8 cellular contexts compared by ENCODE assay signal in the genomic region with DNA sequence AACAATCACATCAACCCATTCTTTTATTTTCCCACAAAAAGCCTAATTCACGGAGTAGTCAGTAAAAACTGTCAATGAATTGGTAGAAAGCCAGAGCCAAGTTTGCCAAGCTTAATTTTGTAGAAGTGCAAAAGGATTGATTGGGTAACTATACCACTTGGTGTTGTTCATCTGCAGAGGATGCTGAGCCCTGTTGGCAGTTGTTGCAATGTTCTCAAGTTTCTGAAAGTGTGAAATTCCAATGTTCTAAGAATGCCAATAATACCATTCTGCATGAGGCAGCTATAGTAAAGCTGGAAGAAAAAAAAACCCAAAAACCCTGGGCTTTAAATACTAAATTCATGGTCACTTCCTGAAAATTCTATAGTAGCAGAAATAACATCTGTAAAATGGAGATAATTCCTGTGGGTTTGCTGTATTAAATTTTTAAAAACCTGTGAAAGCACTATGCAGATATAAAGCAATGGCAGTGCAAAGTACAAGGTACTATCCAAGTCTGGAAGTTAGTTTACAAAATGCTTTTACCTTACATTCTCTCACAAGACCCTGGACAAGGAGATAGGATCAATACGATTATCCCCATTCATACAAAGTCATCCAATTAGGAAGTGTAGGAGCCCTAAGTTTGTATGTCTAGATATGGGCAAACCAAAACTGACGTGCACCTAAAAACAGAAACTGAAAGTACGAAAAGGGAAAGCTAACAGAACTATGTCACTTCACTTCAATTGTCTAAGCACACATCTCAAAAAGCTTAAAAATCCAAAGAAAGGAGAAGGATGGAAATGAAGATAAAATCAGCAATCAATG. TPM values are rescaled to one million over a fixed set of nuclear protein-coding genes. Genes with fewer than 3 reads are reported as not detected.
DNase-seq lines count a peak whose midpoint lies in the region; ATAC-seq lines count a peak whose summit lies in the region.

No MANE protein-coding gene starts in this region.

- peaks cover 0 to 4% (median 0%) of the 10 kb centered on the region in 8 donors for H3K9me3 Mint-ChIP-seq in CD4-positive, alpha-beta memory T cell

- H3K4me1 ChIP-seq in CD4-positive, alpha-beta memory T cell (ENCODE audit: insufficient read depth, low read length) = peaks cover 5% of the 10 kb centered on the region
- H3K4me1 ChIP-seq in adipocyte (ENCODE audit: control insufficient read depth, insufficient read depth, low read length) (peaks cover 24% of the 10 kb centered on the region), muscle layer of colon (ENCODE audit: insufficient read depth, low read length) (no peaks in the 10 kb centered on the region)

- no peaks in the 10 kb centered on the region for H3K9me3 ChIP-seq in CD4-positive, alpha-beta memory T cell (ENCODE audit: control insufficient read depth in 1 of 2, low read length in 2 of 2)
- H3K9me3 ChIP-seq in adipocyte (ENCODE audit: control insufficient read depth, low read length) (no peaks in the 10 kb centered on the region), muscle layer of colon (ENCODE audit: low read length) (no peaks in the 10 kb centered on the region)

- peak overlapping the region in 6 of 7 donors; percentile 37 to 81 (median 70) for H3K27ac Mint-ChIP-seq in CD4-positive, alpha-beta memory T cell

- H3K27me3 ChIP-seq in CD4-positive, alpha-beta memory T cell (ENCODE audit: insufficient read depth, low read length) = no peaks in the 10 kb centered on the region
- H3K27me3 ChIP-seq in adipocyte (replicated peaks; ENCODE audit: control insufficient read depth, insufficient read depth, low read length) = no peaks in the 10 kb centered on the region
- peaks cover 0 to 2% of the 10 kb centered on the region in 2 donors for H3K27me3 ChIP-seq in muscle layer of colon (ENCODE audit: control insufficient read depth in 1 of 2, insufficient read depth in 2 of 2, low read length in 2 of 2)

- peaks cover 11 to 15% (median 13%) of the 10 kb centered on the region in 4 donors for H3K4me1 Mint-ChIP-seq in CD4-positive, alpha-beta memory T cell

- peak in 4 of 5 donors; percentile 16 to 27 (median 20) for DNase-seq in CD4-positive, alpha-beta memory T cell
- DNase-seq in adipocyte (ENCODE audit: low read depth) (peak; percentile 2), NCI-H1930 (lab: John Stamatoyannopoulos, UW) (no peak)
- no peak for DNase-seq in stimulated activated CD4-positive, alpha-beta T cell treated with anti-CD3 and anti-CD28 coated beads, Interleukin-12 subunit alpha, Interleukin-12 subunit beta, amount 100 ng/mL, for 4 hours
- DNase-seq in activated CD8-positive, alpha-beta memory T cell treated with anti-CD3 and anti-CD28 coated beads, Interleukin-2, amount 50 U/mL, for 4 hours = no peak

- peak overlapping the region; percentile 70 to 94 (median 80) for H3K4me3 Mint-ChIP-seq in CD4-positive, alpha-beta memory T cell

- H3K36me3 Mint-ChIP-seq in CD4-positive, alpha-beta memory T cell = no peaks in the 10 kb centered on the region

- CTCF ChIA-PET in CD4-positive, alpha-beta memory T cell (lab: Charles Lee; ENCODE audit: partially characterized antibody) = interaction anchor here (0.6 kb wide), 1 partner anchor 1849 kb away, joined by 4 read pairs; no protein-coding TSS in a partner anchor

- intact Hi-C loops in CD4-positive, alpha-beta memory T cell (cut with micrococcal nuclease) = no loop called here

- peak overlapping the region; percentile 14 for H3K27ac ChIP-seq in CD4-positive, alpha-beta memory T cell (ENCODE audit: low read depth, low read length)
- H3K27ac ChIP-seq in muscle layer of colon (ENCODE audit: low read depth, low read length) = no peak overlapping the region

- H3K27me3 Mint-ChIP-seq in CD4-positive, alpha-beta memory T cell = peaks cover 1% of the 10 kb centered on the region in 2 donors

- H3K4me3 ChIP-seq in CD4-positive, alpha-beta memory T cell (ENCODE audit: low read length in 2 of 2) = peak overlapping the region; percentile 9 to 49
- H3K4me3 ChIP-seq in adipocyte (ENCODE audit: low read length) (peak overlapping the region; percentile 68), muscle layer of colon (ENCODE audit: low read depth in 1 of 2, low read length in 2 of 2) (peak overlapping the region; percentile 9 to 38)

- H3K9ac ChIP-seq in adipocyte (ENCODE audit: low read length) = peak overlapping the region; percentile 37
- H3K9ac ChIP-seq in muscle layer of colon (ENCODE audit: low read length) = no peak overlapping the region

- POLR2A ChIA-PET in CD4-positive, alpha-beta memory T cell (lab: Charles Lee; ENCODE audit: partially characterized antibody) = interaction anchor here (0.9 kb wide), 1 partner anchor 10 kb away, joined by 3 read pairs; no protein-coding TSS in a partner anchor

- ATAC-seq in GM19438 (IDR thresholded peaks at IDR 0.05; ENCODE audit: low read depth, unreplicated experiment) (peak; percentile 99), HG03439 (IDR thresholded peaks at IDR 0.05; ENCODE audit: unreplicated experiment) (peak; percentile 88)

- H3K36me3 ChIP-seq in CD4-positive, alpha-beta memory T cell (ENCODE audit: insufficient read depth, low read length) = no peaks in the 10 kb centered on the region
- H3K36me3 ChIP-seq in adipocyte (ENCODE audit: control insufficient read depth, insufficient read depth, low read length, severe bottlenecking) (no peaks in the 10 kb centered on the region), muscle layer of colon (ENCODE audit: insufficient read depth, low read length) (no peaks in the 10 kb centered on the region)

RNA-seq across cellular contexts. Expression of gene PON1, which starts 6.1 kb away (rescaled TPM):
- total RNA-seq in CD4-positive, alpha-beta memory T cell = not detected
- polyA plus RNA-seq in CD4-positive, alpha-beta memory T cell = not detected

Comparison
In these comparisons a context has a peak if more than half of its experiments do, and no peak if none do; other contexts are left out.
1. DNase-seq: peak in CD4-positive, alpha-beta memory T cell (4 of 5) and adipocyte (single experiment); none in NCI-H1930 (0 of 2), stimulated activated CD4-positive, alpha-beta T cell treated with anti-CD3 and anti-CD28 coated beads, Interleukin-12 subunit alpha, Interleukin-12 subunit beta, amount 100 ng/mL, for 4 hours (single experiment) and activated CD8-positive, alpha-beta memory T cell treated with anti-CD3 and anti-CD28 coated beads, Interleukin-2, amount 50 U/mL, for 4 hours (single experiment).
2. Peak in every context shown above with its lines, with median percentiles within 50 percentile points of each other: H3K4me3 ChIP-seq.